ENCODE assay signal across 1 cellular context in the genomic region with DNA sequence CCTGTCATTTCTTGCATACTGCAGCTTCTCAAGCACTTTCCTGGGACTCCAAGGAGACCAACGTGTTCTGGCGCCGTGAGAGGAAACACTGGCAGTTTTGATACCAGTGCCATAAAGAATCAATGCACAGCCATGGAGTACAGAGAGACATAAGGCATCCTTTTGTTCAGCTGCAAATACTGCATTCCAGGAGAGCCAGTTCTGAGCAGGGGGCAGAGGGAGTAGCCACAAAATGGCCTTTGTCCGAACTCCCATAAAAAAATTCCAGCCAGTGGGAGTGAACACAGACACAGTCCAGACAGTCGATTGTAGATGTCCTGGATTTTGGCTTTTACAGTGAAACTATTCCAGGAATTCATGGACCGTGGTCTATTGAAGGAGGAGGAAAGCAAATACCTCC.
TF ChIP-seq lines count a peak whose summit lies in the region.

No MANE protein-coding gene starts in this region.

TF ChIP-seq in HepG2, 621 proteins besides CTCF, POLR2A, EP300 and RAD21 (continued from another document and continues in another):
- TF ChIP-seq, protein P1, sequence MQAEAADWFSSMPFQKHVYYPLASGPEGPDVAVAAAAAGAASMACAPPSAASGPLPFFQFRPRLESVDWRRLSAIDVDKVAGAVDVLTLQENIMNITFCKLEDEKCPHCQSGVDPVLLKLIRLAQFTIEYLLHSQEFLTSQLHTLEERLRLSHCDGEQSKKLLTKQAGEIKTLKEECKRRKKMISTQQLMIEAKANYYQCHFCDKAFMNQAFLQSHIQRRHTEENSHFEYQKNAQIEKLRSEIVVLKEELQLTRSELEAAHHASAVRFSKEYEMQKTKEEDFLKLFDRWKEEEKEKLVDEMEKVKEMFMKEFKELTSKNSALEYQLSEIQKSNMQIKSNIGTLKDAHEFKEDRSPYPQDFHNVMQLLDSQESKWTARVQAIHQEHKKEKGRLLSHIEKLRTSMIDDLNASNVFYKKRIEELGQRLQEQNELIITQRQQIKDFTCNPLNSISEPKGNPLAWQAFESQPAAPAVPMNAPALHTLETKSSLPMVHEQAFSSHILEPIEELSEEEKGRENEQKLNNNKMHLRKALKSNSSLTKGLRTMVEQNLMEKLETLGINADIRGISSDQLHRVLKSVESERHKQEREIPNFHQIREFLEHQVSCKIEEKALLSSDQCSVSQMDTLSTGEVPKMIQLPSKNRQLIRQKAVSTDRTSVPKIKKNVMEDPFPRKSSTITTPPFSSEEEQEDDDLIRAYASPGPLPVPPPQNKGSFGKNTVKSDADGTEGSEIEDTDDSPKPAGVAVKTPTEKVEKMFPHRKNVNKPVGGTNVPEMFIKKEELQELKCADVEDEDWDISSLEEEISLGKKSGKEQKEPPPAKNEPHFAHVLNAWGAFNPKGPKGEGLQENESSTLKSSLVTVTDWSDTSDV (CRISPR knock-in tag; IDR thresholded peaks at IDR 0.05) = no peak
- TF ChIP-seq, protein P2, sequence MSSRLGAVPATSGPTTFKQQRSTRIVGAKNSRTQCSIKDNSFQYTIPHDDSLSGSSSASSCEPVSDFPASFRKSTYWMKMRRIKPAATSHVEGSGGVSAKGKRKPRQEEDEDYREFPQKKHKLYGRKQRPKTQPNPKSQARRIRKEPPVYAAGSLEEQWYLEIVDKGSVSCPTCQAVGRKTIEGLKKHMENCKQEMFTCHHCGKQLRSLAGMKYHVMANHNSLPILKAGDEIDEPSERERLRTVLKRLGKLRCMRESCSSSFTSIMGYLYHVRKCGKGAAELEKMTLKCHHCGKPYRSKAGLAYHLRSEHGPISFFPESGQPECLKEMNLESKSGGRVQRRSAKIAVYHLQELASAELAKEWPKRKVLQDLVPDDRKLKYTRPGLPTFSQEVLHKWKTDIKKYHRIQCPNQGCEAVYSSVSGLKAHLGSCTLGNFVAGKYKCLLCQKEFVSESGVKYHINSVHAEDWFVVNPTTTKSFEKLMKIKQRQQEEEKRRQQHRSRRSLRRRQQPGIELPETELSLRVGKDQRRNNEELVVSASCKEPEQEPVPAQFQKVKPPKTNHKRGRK (CRISPR knock-in tag; IDR thresholded peaks at IDR 0.05) = no peak
- TF ChIP-seq, protein P3, sequence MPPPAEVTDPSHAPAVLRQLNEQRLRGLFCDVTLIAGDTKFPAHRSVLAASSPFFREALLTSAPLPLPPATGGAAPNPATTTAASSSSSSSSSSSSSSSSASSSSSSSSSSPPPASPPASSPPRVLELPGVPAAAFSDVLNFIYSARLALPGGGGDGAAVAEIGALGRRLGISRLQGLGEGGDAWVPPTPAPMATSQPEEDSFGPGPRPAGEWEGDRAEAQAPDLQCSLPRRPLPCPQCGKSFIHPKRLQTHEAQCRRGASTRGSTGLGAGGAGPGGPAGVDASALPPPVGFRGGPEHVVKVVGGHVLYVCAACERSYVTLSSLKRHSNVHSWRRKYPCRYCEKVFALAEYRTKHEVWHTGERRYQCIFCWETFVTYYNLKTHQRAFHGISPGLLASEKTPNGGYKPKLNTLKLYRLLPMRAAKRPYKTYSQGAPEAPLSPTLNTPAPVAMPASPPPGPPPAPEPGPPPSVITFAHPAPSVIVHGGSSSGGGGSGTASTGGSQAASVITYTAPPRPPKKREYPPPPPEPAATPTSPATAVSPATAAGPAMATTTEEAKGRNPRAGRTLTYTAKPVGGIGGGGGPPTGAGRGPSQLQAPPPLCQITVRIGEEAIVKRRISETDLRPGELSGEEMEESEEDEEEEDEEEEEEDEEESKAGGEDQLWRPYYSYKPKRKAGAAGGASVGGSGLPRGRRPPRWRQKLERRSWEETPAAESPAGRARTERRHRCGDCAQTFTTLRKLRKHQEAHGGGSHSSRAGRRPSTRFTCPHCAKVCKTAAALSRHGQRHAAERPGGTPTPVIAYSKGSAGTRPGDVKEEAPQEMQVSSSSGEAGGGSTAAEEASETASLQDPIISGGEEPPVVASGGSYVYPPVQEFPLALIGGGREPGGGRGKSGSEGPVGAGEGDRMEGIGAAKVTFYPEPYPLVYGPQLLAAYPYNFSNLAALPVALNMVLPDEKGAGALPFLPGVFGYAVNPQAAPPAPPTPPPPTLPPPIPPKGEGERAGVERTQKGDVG (CRISPR knock-in tag; IDR thresholded peaks at IDR 0.05; ENCODE audit: borderline replicate concordance) = no peak
- TF ChIP-seq ZNF891 (CRISPR knock-in tag; IDR thresholded peaks at IDR 0.05) (no peak), SNAPC2 (CRISPR knock-in tag; IDR thresholded peaks at IDR 0.05) (no peak), FOXP1 (IDR thresholded peaks at IDR 0.05) (no peak), FOXP1 (CRISPR knock-in tag; IDR thresholded peaks at IDR 0.05) (no peak), ARHGAP35 (CRISPR knock-in tag; IDR thresholded peaks at IDR 0.05; ENCODE audit: borderline replicate concordance) (no peak), MXI1 (IDR thresholded peaks at IDR 0.05; ENCODE audit: borderline replicate concordance, low read depth, low read length) (no peak), JUN (CRISPR knock-in tag; IDR thresholded peaks at IDR 0.05) (no peak), ATRX (CRISPR knock-in tag; IDR thresholded peaks at IDR 0.05; ENCODE audit: borderline replicate concordance) (no peak), CBX5 (CRISPR knock-in tag; IDR thresholded peaks at IDR 0.05; ENCODE audit: borderline replicate concordance) (no peak), ZKSCAN1 (IDR thresholded peaks at IDR 0.05; ENCODE audit: low read length) (no peak), ERF (CRISPR knock-in tag; IDR thresholded peaks at IDR 0.05) (no peak), NKX3-1 (CRISPR knock-in tag; IDR thresholded peaks at IDR 0.05) (no peak), FOXA1 (IDR thresholded peaks at IDR 0.05) (no peak), FOXA1 (CRISPR knock-in tag; IDR thresholded peaks at IDR 0.05) (no peak), IKZF4 (CRISPR knock-in tag; IDR thresholded peaks at IDR 0.05; ENCODE audit: borderline replicate concordance, low read depth, not compliant biosample characterization) (no peak), NR2F2 (IDR thresholded peaks at IDR 0.05; ENCODE audit: borderline replicate concordance, low read depth) (no peak), ZNF331 (CRISPR knock-in tag; IDR thresholded peaks at IDR 0.05) (peak; percentile 54; the same call in 1 of the 2 replicates), DMAP1 (CRISPR knock-in tag; IDR thresholded peaks at IDR 0.05) (0 out of 2 replicates have a peak, but pooled peaks have one; percentile 30), SRSF9 (IDR thresholded peaks at IDR 0.05; ENCODE audit: borderline replicate concordance, insufficient read depth, low read depth, low read length, poor library complexity, severe bottlenecking) (no peak), HNF4G (IDR thresholded peaks at IDR 0.05; ENCODE audit: borderline replicate concordance, low read depth, low read length) (peak; percentile 79), HNF4G (CRISPR knock-in tag; IDR thresholded peaks at IDR 0.05; ENCODE audit: borderline replicate concordance, low read depth) (no peak), GPN1 (CRISPR knock-in tag; IDR thresholded peaks at IDR 0.05; ENCODE audit: borderline replicate concordance) (no peak), SOX6 (IDR thresholded peaks at IDR 0.05) (no peak), SOX6 (CRISPR knock-in tag; IDR thresholded peaks at IDR 0.05) (peak; percentile 76), GZF1 (CRISPR knock-in tag; IDR thresholded peaks at IDR 0.05) (no peak), NPAS2 (CRISPR knock-in tag; IDR thresholded peaks at IDR 0.05; ENCODE audit: borderline replicate concordance) (no peak), ZMYM4 (CRISPR knock-in tag; IDR thresholded peaks at IDR 0.05) (no peak), ZNF790 (CRISPR knock-in tag; IDR thresholded peaks at IDR 0.05; ENCODE audit: borderline replicate concordance) (no peak), KLF11 (CRISPR knock-in tag; IDR thresholded peaks at IDR 0.05) (no peak), ZNF816 (CRISPR knock-in tag; IDR thresholded peaks at IDR 0.05; ENCODE audit: borderline replicate concordance) (no peak), ZNF441 (CRISPR knock-in tag; IDR thresholded peaks at IDR 0.05; ENCODE audit: borderline replicate concordance) (no peak)
- TF ChIP-seq, protein P4, sequence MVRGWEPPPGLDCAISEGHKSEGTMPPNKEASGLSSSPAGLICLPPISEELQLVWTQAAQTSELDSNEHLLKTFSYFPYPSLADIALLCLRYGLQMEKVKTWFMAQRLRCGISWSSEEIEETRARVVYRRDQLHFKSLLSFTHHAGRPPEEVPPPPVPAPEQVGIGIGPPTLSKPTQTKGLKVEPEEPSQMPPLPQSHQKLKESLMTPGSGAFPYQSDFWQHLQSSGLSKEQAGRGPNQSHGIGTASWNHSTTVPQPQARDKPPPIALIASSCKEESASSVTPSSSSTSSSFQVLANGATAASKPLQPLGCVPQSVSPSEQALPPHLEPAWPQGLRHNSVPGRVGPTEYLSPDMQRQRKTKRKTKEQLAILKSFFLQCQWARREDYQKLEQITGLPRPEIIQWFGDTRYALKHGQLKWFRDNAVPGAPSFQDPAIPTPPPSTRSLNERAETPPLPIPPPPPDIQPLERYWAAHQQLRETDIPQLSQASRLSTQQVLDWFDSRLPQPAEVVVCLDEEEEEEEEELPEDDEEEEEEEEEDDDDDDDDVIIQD (CRISPR knock-in tag; IDR thresholded peaks at IDR 0.05; ENCODE audit: low read depth) = no peak; the same call in 1 of the 2 replicates
- TF ChIP-seq, protein P5, sequence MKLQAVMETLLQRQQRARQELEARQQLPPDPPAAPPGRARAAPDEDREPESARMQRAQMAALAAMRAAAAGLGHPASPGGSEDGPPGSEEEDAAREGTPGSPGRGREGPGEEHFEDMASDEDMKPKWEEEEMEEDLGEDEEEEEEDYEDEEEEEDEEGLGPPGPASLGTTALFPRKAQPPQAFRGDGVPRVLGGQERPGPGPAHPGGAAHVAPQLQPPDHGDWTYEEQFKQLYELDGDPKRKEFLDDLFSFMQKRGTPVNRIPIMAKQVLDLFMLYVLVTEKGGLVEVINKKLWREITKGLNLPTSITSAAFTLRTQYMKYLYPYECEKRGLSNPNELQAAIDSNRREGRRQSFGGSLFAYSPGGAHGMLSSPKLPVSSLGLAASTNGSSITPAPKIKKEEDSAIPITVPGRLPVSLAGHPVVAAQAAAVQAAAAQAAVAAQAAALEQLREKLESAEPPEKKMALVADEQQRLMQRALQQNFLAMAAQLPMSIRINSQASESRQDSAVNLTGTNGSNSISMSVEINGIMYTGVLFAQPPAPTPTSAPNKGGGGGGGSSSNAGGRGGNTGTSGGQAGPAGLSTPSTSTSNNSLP (IDR thresholded peaks at IDR 0.05; ENCODE audit: low read depth, low read length) = 0 out of 2 replicates have a peak, but pooled peaks have one; percentile 46
- TF ChIP-seq, protein P6, sequence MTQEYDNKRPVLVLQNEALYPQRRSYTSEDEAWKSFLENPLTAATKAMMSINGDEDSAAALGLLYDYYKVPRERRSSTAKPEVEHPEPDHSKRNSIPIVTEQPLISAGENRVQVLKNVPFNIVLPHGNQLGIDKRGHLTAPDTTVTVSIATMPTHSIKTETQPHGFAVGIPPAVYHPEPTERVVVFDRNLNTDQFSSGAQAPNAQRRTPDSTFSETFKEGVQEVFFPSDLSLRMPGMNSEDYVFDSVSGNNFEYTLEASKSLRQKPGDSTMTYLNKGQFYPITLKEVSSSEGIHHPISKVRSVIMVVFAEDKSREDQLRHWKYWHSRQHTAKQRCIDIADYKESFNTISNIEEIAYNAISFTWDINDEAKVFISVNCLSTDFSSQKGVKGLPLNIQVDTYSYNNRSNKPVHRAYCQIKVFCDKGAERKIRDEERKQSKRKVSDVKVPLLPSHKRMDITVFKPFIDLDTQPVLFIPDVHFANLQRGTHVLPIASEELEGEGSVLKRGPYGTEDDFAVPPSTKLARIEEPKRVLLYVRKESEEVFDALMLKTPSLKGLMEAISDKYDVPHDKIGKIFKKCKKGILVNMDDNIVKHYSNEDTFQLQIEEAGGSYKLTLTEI (CRISPR knock-in tag; conservative IDR thresholded peaks at IDR 0.05) = no peak
- TF ChIP-seq, protein P7, sequence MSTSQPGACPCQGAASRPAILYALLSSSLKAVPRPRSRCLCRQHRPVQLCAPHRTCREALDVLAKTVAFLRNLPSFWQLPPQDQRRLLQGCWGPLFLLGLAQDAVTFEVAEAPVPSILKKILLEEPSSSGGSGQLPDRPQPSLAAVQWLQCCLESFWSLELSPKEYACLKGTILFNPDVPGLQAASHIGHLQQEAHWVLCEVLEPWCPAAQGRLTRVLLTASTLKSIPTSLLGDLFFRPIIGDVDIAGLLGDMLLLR (CRISPR knock-in tag; IDR thresholded peaks at IDR 0.05) = no peak
- TF ChIP-seq, protein P8, sequence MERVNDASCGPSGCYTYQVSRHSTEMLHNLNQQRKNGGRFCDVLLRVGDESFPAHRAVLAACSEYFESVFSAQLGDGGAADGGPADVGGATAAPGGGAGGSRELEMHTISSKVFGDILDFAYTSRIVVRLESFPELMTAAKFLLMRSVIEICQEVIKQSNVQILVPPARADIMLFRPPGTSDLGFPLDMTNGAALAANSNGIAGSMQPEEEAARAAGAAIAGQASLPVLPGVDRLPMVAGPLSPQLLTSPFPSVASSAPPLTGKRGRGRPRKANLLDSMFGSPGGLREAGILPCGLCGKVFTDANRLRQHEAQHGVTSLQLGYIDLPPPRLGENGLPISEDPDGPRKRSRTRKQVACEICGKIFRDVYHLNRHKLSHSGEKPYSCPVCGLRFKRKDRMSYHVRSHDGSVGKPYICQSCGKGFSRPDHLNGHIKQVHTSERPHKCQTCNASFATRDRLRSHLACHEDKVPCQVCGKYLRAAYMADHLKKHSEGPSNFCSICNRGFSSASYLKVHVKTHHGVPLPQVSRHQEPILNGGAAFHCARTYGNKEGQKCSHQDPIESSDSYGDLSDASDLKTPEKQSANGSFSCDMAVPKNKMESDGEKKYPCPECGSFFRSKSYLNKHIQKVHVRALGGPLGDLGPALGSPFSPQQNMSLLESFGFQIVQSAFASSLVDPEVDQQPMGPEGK (CRISPR knock-in tag; IDR thresholded peaks at IDR 0.05) = peak; percentile 40; the same call in 1 of the 2 replicates
- TF ChIP-seq, protein P9, sequence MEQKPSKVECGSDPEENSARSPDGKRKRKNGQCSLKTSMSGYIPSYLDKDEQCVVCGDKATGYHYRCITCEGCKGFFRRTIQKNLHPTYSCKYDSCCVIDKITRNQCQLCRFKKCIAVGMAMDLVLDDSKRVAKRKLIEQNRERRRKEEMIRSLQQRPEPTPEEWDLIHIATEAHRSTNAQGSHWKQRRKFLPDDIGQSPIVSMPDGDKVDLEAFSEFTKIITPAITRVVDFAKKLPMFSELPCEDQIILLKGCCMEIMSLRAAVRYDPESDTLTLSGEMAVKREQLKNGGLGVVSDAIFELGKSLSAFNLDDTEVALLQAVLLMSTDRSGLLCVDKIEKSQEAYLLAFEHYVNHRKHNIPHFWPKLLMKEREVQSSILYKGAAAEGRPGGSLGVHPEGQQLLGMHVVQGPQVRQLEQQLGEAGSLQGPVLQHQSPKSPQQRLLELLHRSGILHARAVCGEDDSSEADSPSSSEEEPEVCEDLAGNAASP (CRISPR knock-in tag; IDR thresholded peaks at IDR 0.05; ENCODE audit: borderline replicate concordance) = no peak
- TF ChIP-seq, protein P10, sequence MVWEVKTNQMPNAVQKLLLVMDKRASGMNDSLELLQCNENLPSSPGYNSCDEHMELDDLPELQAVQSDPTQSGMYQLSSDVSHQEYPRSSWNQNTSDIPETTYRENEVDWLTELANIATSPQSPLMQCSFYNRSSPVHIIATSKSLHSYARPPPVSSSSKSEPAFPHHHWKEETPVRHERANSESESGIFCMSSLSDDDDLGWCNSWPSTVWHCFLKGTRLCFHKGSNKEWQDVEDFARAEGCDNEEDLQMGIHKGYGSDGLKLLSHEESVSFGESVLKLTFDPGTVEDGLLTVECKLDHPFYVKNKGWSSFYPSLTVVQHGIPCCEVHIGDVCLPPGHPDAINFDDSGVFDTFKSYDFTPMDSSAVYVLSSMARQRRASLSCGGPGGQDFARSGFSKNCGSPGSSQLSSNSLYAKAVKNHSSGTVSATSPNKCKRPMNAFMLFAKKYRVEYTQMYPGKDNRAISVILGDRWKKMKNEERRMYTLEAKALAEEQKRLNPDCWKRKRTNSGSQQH (CRISPR knock-in tag; IDR thresholded peaks at IDR 0.05; ENCODE audit: low read depth) = no peak
